ENCODE assay signal across 8 cellular contexts in genomic region chr2:207352978-207353377, GRCh38.
DNase-seq lines count a peak whose midpoint lies in the region; ATAC-seq, FAIRE-seq and TF ChIP-seq lines count a peak whose summit lies in the region.

No MANE protein-coding gene starts in this region.

- DNase-seq in NCI-H1092 treated with DMSO at 0.1 percent for 48 hours (lab: John Stamatoyannopoulos, UW) (peak; percentile 4), NCI-H1092 (lab: John Stamatoyannopoulos, UW) (no peak), NCI-H524 treated with DMSO at 0.1 percent for 48 hours (lab: John Stamatoyannopoulos, UW) (peak; percentile 16), left cardiac atrium (no peak), urothelium cell line (ENCODE audit: low spot score) (no peak), NCI-H2081 treated with DMSO at 0.1 percent for 48 hours (lab: John Stamatoyannopoulos, UW) (no peak), HEK293T (ENCODE audit: extremely low spot score) (no peak)

- CTCF ChIA-PET in HEK293T (lab: Yijun Ruan, JAX), result interaction anchor here (0.6 to 1.0 kb wide), 2 partner anchors 15 to 363 kb away, joined by 3 read pairs; no protein-coding TSS in a partner anchor

- peak; percentile 91 for ATAC-seq in GM21786 (IDR thresholded peaks at IDR 0.05; ENCODE audit: unreplicated experiment)
- peak; percentile 52 to 53 for ATAC-seq in left cardiac atrium

- POLR2A ChIA-PET in HEK293T (lab: Yijun Ruan, JAX), result no interaction called here

- intact Hi-C loops in left cardiac atrium (cut with DNase I), result no loop called here

- no peak for FAIRE-seq in urothelium cell line (lab: Jason Lieb, UNC)

TF ChIP-seq in HEK293T, 16 proteins besides CTCF, POLR2A, EP300 and RAD21:
- no peak for TF ChIP-seq SP1 (IDR thresholded peaks at IDR 0.05)
- no peak for TF ChIP-seq TARDBP (IDR thresholded peaks at IDR 0.05)
- no peak for TF ChIP-seq ARNT (IDR thresholded peaks at IDR 0.05)
- TF ChIP-seq L3MBTL2 (conservative IDR thresholded peaks at IDR 0.05), result no peak
- no peak for TF ChIP-seq ELF4 (IDR thresholded peaks at IDR 0.05)
- TF ChIP-seq HDGF (IDR thresholded peaks at IDR 0.05; ENCODE audit: borderline replicate concordance), result no peak
- no peak for TF ChIP-seq FOXK2 (IDR thresholded peaks at IDR 0.05)
TF ChIP-seq in HEK293T: peak in this region for 0.

Comparison
In these comparisons a context has a peak if more than half of its experiments do, and no peak if none do; other contexts are left out.
1. DNase-seq: peak in NCI-H1092 treated with DMSO at 0.1 percent for 48 hours (single experiment) and NCI-H524 treated with DMSO at 0.1 percent for 48 hours (single experiment); none in NCI-H1092 (single experiment), left cardiac atrium (single experiment), urothelium cell line (single experiment), NCI-H2081 treated with DMSO at 0.1 percent for 48 hours (single experiment) and HEK293T (single experiment).